In genomic region chr11:76008474-76008873, GRCh38 we compare ENCODE assay signal across 20 cellular contexts.
DNase-seq lines count a peak whose midpoint lies in the region; ATAC-seq, FAIRE-seq and TF ChIP-seq lines count a peak whose summit lies in the region.
"Had no signal": no experiment of that assay in that cellular context is flagged by ENCODE, and none has a peak within 500 bp of the region (broad histone marks: within the 10 kb centered on the region; RNA-seq: fewer than 3 reads in every experiment).

No MANE protein-coding gene starts in this region.

- H4K20me1 ChIP-seq in endothelial cell of umbilical vein (replicated peaks; ENCODE audit: control insufficient read depth, extremely low read depth, insufficient read depth, low read length) (no peaks in the 10 kb centered on the region), osteoblast (ENCODE audit: insufficient read depth, low read length) (no peaks in the 10 kb centered on the region)

- POLR2A ChIA-PET in RWPE1 (lab: Yijun Ruan, JAX; ENCODE audit: low non-redundant PET), result no interaction called here
- POLR2A ChIA-PET in endothelial cell of umbilical vein (lab: Charles Lee), result interaction anchor here (0.7 to 0.9 kb wide), 2 partner anchors 10 to 889 kb away, joined by 3 read pairs; no protein-coding TSS in a partner anchor

- no peak overlapping the region for H3K27ac ChIP-seq in RWPE1
- no peak overlapping the region for H3K27ac ChIP-seq in endothelial cell of umbilical vein (ENCODE audit: insufficient read depth, low read depth, low read length)
- H3K27ac ChIP-seq in osteoblast (ENCODE audit: low read depth, low read length), result peak overlapping the region; percentile 72
- H3K27ac ChIP-seq: right lobe of liver, SJSA1 had no signal

- no peak overlapping the region for H3K4me2 ChIP-seq in endothelial cell of umbilical vein (ENCODE audit: insufficient read depth, low read length)
- peak overlapping the region; percentile 7 for H3K4me2 ChIP-seq in osteoblast (ENCODE audit: insufficient read depth, low read length)

- TF ChIP-seq CTCF in RWPE1 (conservative IDR thresholded peaks at IDR 0.05; ENCODE audit: low read depth) (no peak), endothelial cell of umbilical vein (IDR thresholded peaks at IDR 0.05; ENCODE audit: extremely low read depth in 1 of 2, insufficient read depth in 1 of 2, low read depth in 1 of 2, low read length in 2 of 2) (no peak), osteoblast (IDR thresholded peaks at IDR 0.05; ENCODE audit: extremely low read depth, low read depth, low read length) (no peak)

- H3K4me3 ChIP-seq in endothelial cell of umbilical vein (replicated peaks in 1 of 3; ENCODE audit: insufficient read depth in 1 of 3, low read depth in 1 of 3, low read length in 3 of 3) (no peak overlapping the region), osteoblast (ENCODE audit: insufficient read depth, low read length) (no peak overlapping the region)
- H3K4me3 ChIP-seq: lung, right lobe of liver, SJSA1 had no signal

- no peaks in the 10 kb centered on the region for H3K9me3 ChIP-seq in endothelial cell of umbilical vein (replicated peaks; ENCODE audit: control insufficient read depth, insufficient read depth, low read length)
- H3K9me3 ChIP-seq in osteoblast (ENCODE audit: low read depth, low read length), result no peaks in the 10 kb centered on the region
- H3K9me3 ChIP-seq: right lobe of liver, SJSA1 had no signal

- H2AFZ ChIP-seq in endothelial cell of umbilical vein (ENCODE audit: low read depth, low read length), result no peak overlapping the region
- H2AFZ ChIP-seq in osteoblast (ENCODE audit: low read length), result no peak overlapping the region

- H3K79me2 ChIP-seq in endothelial cell of umbilical vein (ENCODE audit: control insufficient read depth, insufficient read depth, low read length) (no peaks in the 10 kb centered on the region), osteoblast (ENCODE audit: insufficient read depth, low read length) (no peaks in the 10 kb centered on the region)

- peak; percentile 87 for DNase-seq in ELR (ENCODE audit: low read depth)
- DNase-seq in RWPE1 (ENCODE audit: low spot score), result peak; percentile 46
- peak; percentile 34 for DNase-seq in endothelial cell of umbilical vein (ENCODE audit: low read depth, low spot score)
- DNase-seq in osteoblast (ENCODE audit: insufficient read length, low spot score, missing footprints), result peak; percentile 46
- DNase-seq in islet precursor cell, result no peak
- DNase-seq in NCI-H2227 (lab: John Stamatoyannopoulos, UW; ENCODE audit: unreplicated experiment), result no peak
- no peak for DNase-seq in NOMO-1 treated with dmso at 0.1 percent for 144 hours (lab: John Stamatoyannopoulos, UW; ENCODE audit: unreplicated experiment)
- DNase-seq: activated CD8-positive, alpha-beta memory T cell treated with anti-CD3 and anti-CD28 coated beads, Interleukin-2, amount 10 ng/mL, durations not matched to agents 7 days and 5 days; activated naive CD8-positive, alpha-beta T cell treated with anti-CD3 and anti-CD28 coated beads, Interleukin-2, amount 50 U/mL, for 24 hours; H9; NCI-H2081; NCI-H510A treated with DMSO at 0.1 percent for 48 hours; right lobe of liver; T-helper 9 cell had no signal

- no peaks in the 10 kb centered on the region for H3K27me3 ChIP-seq in endothelial cell of umbilical vein (ENCODE audit: control insufficient read depth in 2 of 2, insufficient read depth in 2 of 2, low read length in 2 of 2)
- H3K27me3 ChIP-seq in osteoblast (ENCODE audit: insufficient read depth, low read length), result no peaks in the 10 kb centered on the region
- H3K27me3 ChIP-seq: right lobe of liver, SJSA1 had no signal

- no peaks in the 10 kb centered on the region for H3K9me1 ChIP-seq in endothelial cell of umbilical vein (replicated peaks; ENCODE audit: control insufficient read depth, extremely low read depth, insufficient read depth, low read length)

- H3K9ac ChIP-seq in endothelial cell of umbilical vein (replicated peaks; ENCODE audit: extremely low read depth, insufficient read depth, low read length), result no peak overlapping the region

- dilution Hi-C loops in endothelial cell of umbilical vein (cut with MboI; ENCODE audit: extremely low pct_ligation_motif_present, low sequenced_read_pairs), result no loop called here

- peaks cover 2 to 8% of the 10 kb centered on the region in 2 experiments for H3K36me3 ChIP-seq in endothelial cell of umbilical vein (ENCODE audit: control insufficient read depth in 2 of 2, extremely low read depth in 1 of 2, insufficient read depth in 2 of 2, low read length in 2 of 2)
- H3K36me3 ChIP-seq in osteoblast (ENCODE audit: insufficient read depth, low read length), result no peaks in the 10 kb centered on the region
- H3K36me3 ChIP-seq: SJSA1 had no signal

- no peak for TF ChIP-seq POLR2A in endothelial cell of umbilical vein (IDR thresholded peaks at IDR 0.05; ENCODE audit: low read depth, low read length)

- BruUV-seq in endothelial cell of umbilical vein (replicated peaks; lab: Mats Ljungman, UMichigan), result no TSS peak

- no peak for FAIRE-seq in endothelial cell of umbilical vein (lab: Jason Lieb, UNC)
- FAIRE-seq: endometrium, GM19239, urothelium cell line had no signal

- CTCF ChIA-PET in RWPE1 (lab: Yijun Ruan, JAX) (no interaction called here), endothelial cell of umbilical vein (lab: Charles Lee) (interaction anchor here (0.7 to 3.3 kb wide), 4 partner anchors 9 to 144 kb away, joined by 3 to 19 read pairs (median 4); no protein-coding TSS in a partner anchor)

- ATAC-seq in GM19351 (IDR thresholded peaks at IDR 0.05; ENCODE audit: unreplicated experiment), result no peak
- ATAC-seq: activated CD8-positive, alpha-beta memory T cell treated with anti-CD3 and anti-CD28 coated beads, Interleukin-2, amount 10 ng/mL, durations not matched to agents 7 days and 5 days; activated naive CD8-positive, alpha-beta T cell treated with anti-CD3 and anti-CD28 coated beads, Interleukin-2, amount 50 U/mL, for 24 hours; right lobe of liver had no signal

- peaks cover 20% of the 10 kb centered on the region for H3K4me1 ChIP-seq in endothelial cell of umbilical vein (ENCODE audit: control insufficient read depth, extremely low read depth, insufficient read depth, low read length)
- H3K4me1 ChIP-seq in osteoblast (ENCODE audit: insufficient read depth, low read length), result peaks cover 36% of the 10 kb centered on the region
- H3K4me1 ChIP-seq: right lobe of liver, SJSA1 had no signal

- intact Hi-C loops in endothelial cell of umbilical vein (cut with micrococcal nuclease), result no loop called here

TF ChIP-seq in endothelial cell of umbilical vein, 7 proteins besides CTCF, POLR2A, EP300 and RAD21:
- TF ChIP-seq EZH2 (IDR thresholded peaks at IDR 0.05; ENCODE audit: borderline replicate concordance, low read depth, low read length, severe bottlenecking) (no peak), FOS (IDR thresholded peaks at IDR 0.05; ENCODE audit: borderline replicate concordance, insufficient read depth, low read length) (peak; percentile 85)

Comparison
In these comparisons a context has a peak if more than half of its experiments do, and no peak if none do; other contexts are left out.
1. DNase-seq: peak in ELR (single experiment), RWPE1 (single experiment), endothelial cell of umbilical vein (single experiment) and osteoblast (single experiment); none in islet precursor cell (single experiment), NCI-H2227 (single experiment) and NOMO-1 treated with dmso at 0.1 percent for 144 hours (single experiment).